Comparison of ENCODE assay signal across 19 cellular contexts in the genomic region with DNA sequence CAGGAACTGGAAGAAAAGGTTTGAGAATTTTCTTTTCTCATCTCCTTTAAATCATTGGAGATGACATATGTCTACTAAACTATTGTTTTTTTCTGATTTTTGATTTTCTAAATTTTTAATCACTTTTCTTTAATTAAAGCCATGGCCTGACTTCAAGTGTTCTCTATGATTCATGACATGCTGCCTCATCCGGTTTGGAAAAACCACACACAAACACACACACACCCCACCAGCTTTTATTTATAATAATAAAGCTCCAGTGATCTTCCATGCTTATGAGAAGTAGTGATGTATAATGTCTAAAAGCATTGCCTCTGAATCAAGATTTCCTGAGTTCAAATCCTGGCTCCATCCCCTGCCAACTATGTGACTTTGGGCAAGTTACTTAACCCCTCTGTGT.
"Had no signal": no experiment of that assay in that cellular context is flagged by ENCODE, and none has a peak within 500 bp of the region (broad histone marks: within the 10 kb centered on the region; RNA-seq: fewer than 3 reads in every experiment).

No MANE protein-coding gene starts in this region.

- H3K4me1 ChIP-seq: right atrium auricular region, right lobe of liver, suprapubic skin, tibial artery, upper lobe of right lung had no signal

- ATAC-seq: natural killer cell; right lobe of liver; stimulated activated naive B cell treated with anti-CD40 and anti-IgM and Interleukin-4, amounts not matched to agents 10 μg/mL and 1 μg/mL and 100 μg/mL, for 72 hours; upper lobe of right lung had no signal

- H3K27me3 ChIP-seq: ovary, right atrium auricular region, right lobe of liver, suprapubic skin, tibial artery, upper lobe of right lung had no signal

- H3K9me3 ChIP-seq: left ventricle myocardium inferior, ovary, right atrium auricular region, right lobe of liver, suprapubic skin, thoracic aorta, tibial artery, upper lobe of right lung had no signal

- H3K36me3 ChIP-seq: left ventricle myocardium inferior, ovary, right atrium auricular region, right lobe of liver, suprapubic skin, thoracic aorta, tibial artery, upper lobe of right lung had no signal

- H3K27ac ChIP-seq: left ventricle myocardium inferior, ovary, right atrium auricular region, right lobe of liver, suprapubic skin, thoracic aorta, tibial artery, upper lobe of right lung had no signal

- H3K4me3 ChIP-seq: left ventricle myocardium inferior, lung, ovary, right atrium auricular region, right lobe of liver, suprapubic skin, thoracic aorta, tibial artery, upper lobe of right lung had no signal

- DNase-seq: islet precursor cell; left ventricle myocardium inferior; mesendoderm; naive B cell; natural killer cell; ovary; right lobe of liver; stimulated activated CD4-positive, alpha-beta T cell treated with anti-CD3 and anti-CD28 coated beads, Interleukin-12 subunit alpha, Interleukin-12 subunit beta, amount 100 ng/mL, for 4 hours; stimulated activated CD4-positive, alpha-beta T cell treated with anti-CD3 and anti-CD28 coated beads, Interleukin-15, amount 100 ng/mL, for 24 hours; stimulated activated CD4-positive, alpha-beta T cell treated with anti-CD3 and anti-CD28 coated beads, Interleukin-2, amount 100 ng/mL, for 24 hours; stimulated activated CD4-positive, alpha-beta T cell treated with anti-CD3 and anti-CD28 coated beads, Interleukin-4, amount 100 ng/mL, for 1 hour; stimulated activated naive B cell treated with anti-CD40 and anti-IgM and Interleukin-4, amounts not matched to agents 10 μg/mL and 1 μg/mL and 100 μg/mL, for 72 hours; tibial artery; trophoblast cell; upper lobe of right lung had no signal
